In genomic region chr9:38391278-38392118, GRCh38 we compare ENCODE assay signal across 8 cellular contexts. TPM values are rescaled to one million over a fixed set of nuclear protein-coding genes. Genes with fewer than 3 reads are reported as not detected.
DNase-seq lines count a peak whose midpoint lies in the region; ATAC-seq and TF ChIP-seq lines count a peak whose summit lies in the region.

No MANE protein-coding gene starts in this region.

- H3K4me1 ChIP-seq in DND-41 (ENCODE audit: insufficient read depth, low read length), result peaks cover 21% of the 10 kb centered on the region
- peaks cover 10% of the 10 kb centered on the region for H3K4me1 ChIP-seq in OCI-LY3 (ENCODE audit: low read length)
- H3K4me1 ChIP-seq in parathyroid adenoma, result peaks cover 2% of the 10 kb centered on the region

- no peaks in the 10 kb centered on the region for H3K9me3 Mint-ChIP-seq in endothelial cell (ENCODE audit: unreplicated experiment)

- no peak overlapping the region for H3K4me3 ChIP-seq in DND-41 (ENCODE audit: low read depth in 1 of 2, low read length in 2 of 2)
- peak overlapping the region; percentile 94 for H3K4me3 ChIP-seq in OCI-LY3 (ENCODE audit: low read length)
- H3K4me3 ChIP-seq in parathyroid adenoma (ENCODE audit: low read depth, low read length), result peak overlapping the region; percentile 77

- ATAC-seq in DND-41 (ENCODE audit: insufficient read depth, low read depth) (no peak), HG02623 (IDR thresholded peaks at IDR 0.05; ENCODE audit: unreplicated experiment) (no peak), GM18519 (IDR thresholded peaks at IDR 0.05; ENCODE audit: low FRiP score, unreplicated experiment) (no peak), HG02970 (IDR thresholded peaks at IDR 0.05; ENCODE audit: low FRiP score, unreplicated experiment) (no peak)

- H4K20me1 ChIP-seq in DND-41 (ENCODE audit: insufficient read depth, low read length), result no peaks in the 10 kb centered on the region
- no peaks in the 10 kb centered on the region for H4K20me1 ChIP-seq in OCI-LY3 (ENCODE audit: insufficient read depth, low read length)

- H3K4me3 Mint-ChIP-seq in endothelial cell (ENCODE audit: unreplicated experiment), result peak overlapping the region; percentile 90

- H3K36me3 Mint-ChIP-seq in endothelial cell (ENCODE audit: low read depth, unreplicated experiment), result peaks cover 15% of the 10 kb centered on the region

- no peak overlapping the region for H3K27ac Mint-ChIP-seq in endothelial cell (ENCODE audit: unreplicated experiment)

- H3K9ac ChIP-seq in DND-41 (ENCODE audit: low read depth, low read length), result peak overlapping the region; percentile 84
- peak overlapping the region; percentile 94 for H3K9ac ChIP-seq in OCI-LY3 (ENCODE audit: low read length)
- H3K9ac ChIP-seq in parathyroid adenoma, result no peak overlapping the region

- peak overlapping the region; percentile 95 for H2AFZ ChIP-seq in DND-41 (ENCODE audit: low read depth, low read length)
- peak overlapping the region; percentile 96 for H2AFZ ChIP-seq in OCI-LY3 (ENCODE audit: low read depth, low read length)
- no peak overlapping the region for H2AFZ ChIP-seq in parathyroid adenoma

- H3K27ac ChIP-seq in DND-41 (ENCODE audit: low read length), result no peak overlapping the region
- no peak overlapping the region for H3K27ac ChIP-seq in OCI-LY3 (ENCODE audit: low read length)
- H3K27ac ChIP-seq in parathyroid adenoma, result no peak overlapping the region

- H3K79me2 ChIP-seq in DND-41 (ENCODE audit: insufficient read depth, low read length), result peaks cover 24% of the 10 kb centered on the region
- H3K79me2 ChIP-seq in OCI-LY3 (ENCODE audit: low read length), result peaks cover 28% of the 10 kb centered on the region
- H3K79me2 ChIP-seq in parathyroid adenoma, result no peaks in the 10 kb centered on the region

- H3K36me3 ChIP-seq in DND-41 (ENCODE audit: insufficient read depth, low read length) (peaks cover 10% of the 10 kb centered on the region), OCI-LY3 (replicated peaks; ENCODE audit: low read depth, low read length) (peaks cover 15% of the 10 kb centered on the region), parathyroid adenoma (ENCODE audit: control insufficient read depth, insufficient read depth, low read length) (no peaks in the 10 kb centered on the region)

- H3K4me2 ChIP-seq in DND-41 (ENCODE audit: insufficient read depth, low read length) (peak overlapping the region; percentile 97; the same call in 1 of the 2 replicates), OCI-LY3 (ENCODE audit: low read length) (peak overlapping the region; percentile 99), parathyroid adenoma (ENCODE audit: low read length) (peak overlapping the region; percentile 85)

- H3K4me1 Mint-ChIP-seq in endothelial cell (ENCODE audit: unreplicated experiment), result peaks cover 12% of the 10 kb centered on the region

- no peak for TF ChIP-seq CTCF in DND-41 (IDR thresholded peaks at IDR 0.05; ENCODE audit: borderline replicate concordance, extremely low read depth, low read length, poor library complexity, severe bottlenecking)
- TF ChIP-seq CTCF in OCI-LY3 (IDR thresholded peaks at IDR 0.05; ENCODE audit: low read depth, low read length), result no peak
- TF ChIP-seq CTCF in endothelial cell (IDR thresholded peaks at IDR 0.05; ENCODE audit: unreplicated experiment), result no peak
- no peak for TF ChIP-seq CTCF in parathyroid adenoma (IDR thresholded peaks at IDR 0.05)

- H3K27me3 ChIP-seq in DND-41 (ENCODE audit: insufficient read depth, low read length, poor library complexity), result no peaks in the 10 kb centered on the region
- no peaks in the 10 kb centered on the region for H3K27me3 ChIP-seq in OCI-LY3 (ENCODE audit: low read depth, low read length)
- no peaks in the 10 kb centered on the region for H3K27me3 ChIP-seq in parathyroid adenoma (ENCODE audit: control insufficient read depth, insufficient read depth, low read length)

- DNase-seq in DND-41 (no peak), endothelial cell (ENCODE audit: low spot score) (no peak)
- DNase-seq in activated CD4-positive, alpha-beta T cell treated with anti-CD3 and anti-CD28 coated beads for 48 hours, result no peak

- peaks cover 3% of the 10 kb centered on the region for H3K27me3 Mint-ChIP-seq in endothelial cell (ENCODE audit: unreplicated experiment)

- no peaks in the 10 kb centered on the region for H3K9me3 ChIP-seq in DND-41 (ENCODE audit: insufficient read depth, low read length, severe bottlenecking)
- H3K9me3 ChIP-seq in OCI-LY3 (ENCODE audit: insufficient read depth, low read length), result no peaks in the 10 kb centered on the region
- H3K9me3 ChIP-seq in parathyroid adenoma (ENCODE audit: control insufficient read depth, low read length), result no peaks in the 10 kb centered on the region

RNA-seq across cellular contexts. Expression of gene ALDH1B1, which starts 1.0 kb away (rescaled TPM):
- total RNA-seq in endothelial cell (ENCODE audit: unreplicated experiment), result 18.7 TPM

RNA-seq across cellular contexts. Expression of gene IGFBPL1, which starts 32.8 kb away (rescaled TPM):
- total RNA-seq in endothelial cell (ENCODE audit: unreplicated experiment), result 9.1 TPM

Comparison
In these comparisons a context has a peak if more than half of its experiments do, and no peak if none do; other contexts are left out.
1. H3K4me3 ChIP-seq: peak in OCI-LY3 (single experiment) and parathyroid adenoma (single experiment); none in DND-41 (0 of 2).
2. Peak in every context shown above with its lines, with median percentiles within 50 percentile points of each other: H3K4me2 ChIP-seq.